19 cellular contexts compared by ENCODE assay signal in the genomic region with DNA sequence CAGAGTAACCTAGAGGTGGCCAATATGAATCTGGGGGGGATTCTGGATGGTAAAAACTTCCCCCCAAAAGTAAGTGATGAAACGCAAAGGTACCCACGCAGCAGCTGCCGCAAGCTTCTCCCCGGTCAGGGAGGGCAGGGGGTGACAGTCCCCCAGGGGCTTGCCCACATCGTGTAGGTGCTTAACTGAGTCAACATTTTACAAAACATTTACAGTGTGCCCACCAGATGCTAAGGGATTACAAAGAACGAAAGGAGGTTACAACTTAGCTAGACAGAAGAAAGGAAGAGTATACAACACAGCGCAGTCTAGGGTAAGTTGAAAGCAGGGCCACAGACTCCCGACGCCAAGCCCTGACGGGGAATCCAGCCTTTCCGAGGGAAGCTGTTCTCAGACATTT. TPM values are rescaled to one million over a fixed set of nuclear protein-coding genes. Genes with fewer than 3 reads are reported as not detected.
DNase-seq lines count a peak whose midpoint lies in the region; ATAC-seq, FAIRE-seq and TF ChIP-seq lines count a peak whose summit lies in the region.
"Had no signal": no experiment of that assay in that cellular context is flagged by ENCODE, and none has a peak within 500 bp of the region (broad histone marks: within the 10 kb centered on the region; RNA-seq: fewer than 3 reads in every experiment).

No MANE protein-coding gene starts in this region.

- POLR2A ChIA-PET in H1 (lab: Charles Lee; ENCODE audit: partially characterized antibody) = interaction anchor here (1.4 kb wide), 1 partner anchor 281 kb away, joined by 3 read pairs; a partner anchor contains a TSS

- no peak for TF ChIP-seq CTCF in H1 (IDR thresholded peaks at IDR 0.05; ENCODE audit: control extremely low read depth in 1 of 3, insufficient read depth in 1 of 3, low read depth in 1 of 3, low read length in 3 of 3)

- no peaks in the 10 kb centered on the region for H3K27me3 ChIP-seq in H1 (replicated peaks in 1 of 4; ENCODE audit: control insufficient read depth in 3 of 4, extremely low read depth in 1 of 4, insufficient read depth in 3 of 4, low read length in 3 of 4)
- H3K27me3 ChIP-seq: brain microvascular endothelial cell, sigmoid colon had no signal

- 86% methylated on average over 11 of the region's 11 CpGs; no CpG with 5 or more reads in 1 of the 2 experiments for WGBS in H1 (ENCODE audit: extremely low coverage in 1 of 2, insufficient coverage in 1 of 2, insufficient read length in 1 of 2, insufficient replicate concordance in 2 of 2, low coverage in 1 of 2, low lambda C conversion rate in 2 of 2, missing lambda C conversion rate in 1 of 2), 2 experiments

- H3K56ac ChIP-seq in H1 (replicated peaks; ENCODE audit: insufficient read length, low read depth, low read length) = peak overlapping the region; percentile 22

- no peak overlapping the region for H4K8ac ChIP-seq in H1 (ENCODE audit: extremely low read depth, insufficient read depth, low read length)

- no peak overlapping the region for H3K27ac ChIP-seq in H1 (ENCODE audit: low read depth, low read length)
- H3K27ac ChIP-seq: brain microvascular endothelial cell, VCaP had no signal

- H4K5ac ChIP-seq in H1 (ENCODE audit: insufficient read length, low read depth, low read length) = no peak overlapping the region

- H3K4me1 Mint-ChIP-seq in activated naive CD4-positive, alpha-beta T cell treated with anti-CD3 and anti-CD28 coated beads, Interleukin-2, amount 10 ng/mL, durations not matched to agents 7 days and 5 days = peaks cover 93% of the 10 kb centered on the region
- H3K4me1 Mint-ChIP-seq in T-helper 17 cell = peaks cover 71% of the 10 kb centered on the region
- peaks cover 59 to 66% of the 10 kb centered on the region in 2 donors for H3K4me1 Mint-ChIP-seq in stimulated activated naive B cell treated with anti-CD40 and anti-IgM and Interleukin-4, amounts not matched to agents 10 μg/mL and 1 μg/mL and 100 μg/mL, for 72 hours

- no peak overlapping the region; the same call in 1 of the 2 replicates for H3K18ac ChIP-seq in H1 (ENCODE audit: extremely low read depth, low read length)

- no peak overlapping the region for H3K9ac ChIP-seq in H1 (replicated peaks in 1 of 4; ENCODE audit: extremely low read depth in 1 of 4, low read depth in 3 of 4, low read length in 3 of 4)
- H3K9ac ChIP-seq: SK-N-SH had no signal

- no peak for FAIRE-seq in H1 (lab: Jason Lieb, UNC)

- no peak overlapping the region for H3K4me3 ChIP-seq in H1 (ENCODE audit: extremely low read depth in 1 of 4, insufficient read depth in 2 of 4, low read depth in 3 of 4, low read length in 4 of 4)
- H3K4me3 ChIP-seq: lung, sigmoid colon had no signal

- CTCF ChIA-PET in activated naive CD4-positive, alpha-beta T cell treated with anti-CD3 and anti-CD28 coated beads, Interleukin-2, amount 10 ng/mL, durations not matched to agents 7 days and 5 days (lab: Charles Lee) = interaction anchor here (0.9 to 4.6 kb wide), 3 partner anchors 10 to 34 kb away, joined by 3 to 20 read pairs (median 14); no protein-coding TSS in a partner anchor
- CTCF ChIA-PET in H1 (lab: Charles Lee; ENCODE audit: partially characterized antibody) = interaction anchor here (0.6 to 1.4 kb wide), 6 partner anchors 11 to 604 kb away, joined by 3 to 6 read pairs (median 4); no protein-coding TSS in a partner anchor

- H3K4ac ChIP-seq in H1 (replicated peaks; ENCODE audit: insufficient read length, low read depth, low read length) = no peak overlapping the region

- H2BK15ac ChIP-seq in H1 (ENCODE audit: low read length) = no peak overlapping the region

- H2BK5ac ChIP-seq in H1 (ENCODE audit: low read depth, low read length) = no peak overlapping the region

- H3K36me3 ChIP-seq in H1 (ENCODE audit: control insufficient read depth in 2 of 4, insufficient read depth in 4 of 4, low read length in 3 of 4) = no peaks in the 10 kb centered on the region; a peak in 1 of 8 replicates
- H3K36me3 ChIP-seq: brain microvascular endothelial cell, sigmoid colon had no signal

- H3K79me2 ChIP-seq in H1 (ENCODE audit: control insufficient read depth in 1 of 2, insufficient read depth in 2 of 2, low read length in 2 of 2) = peaks cover 0 to 47% of the 10 kb centered on the region in 2 experiments; a peak in 2 of 4 replicates

- DNase-seq in activated naive CD4-positive, alpha-beta T cell treated with Interleukin-2 at 50 U/mL for 16 hours = peak; percentile 47
- no peak for DNase-seq in activated naive CD4-positive, alpha-beta T cell treated with anti-CD3 and anti-CD28 coated beads, Interleukin-2, amount 10 ng/mL, durations not matched to agents 7 days and 5 days
- DNase-seq in T-helper 17 cell = no peak
- DNase-seq in H1 (ENCODE audit: low read depth in 1 of 2, low spot score in 2 of 2) = no peak
- no peak for DNase-seq in stimulated activated naive B cell treated with anti-CD40 and anti-IgM and Interleukin-4, amounts not matched to agents 10 μg/mL and 1 μg/mL and 100 μg/mL, for 72 hours
- DNase-seq in NCI-H1436 (lab: John Stamatoyannopoulos, UW) = no peak
- no peak for DNase-seq in foreskin melanocyte
- no peak for DNase-seq in NOMO-1 treated with DMSO at 0.1 percent for 48 hours (lab: John Stamatoyannopoulos, UW; ENCODE audit: unreplicated experiment)
- DNase-seq: brain microvascular endothelial cell; DMS 273 treated with DMSO at 0.1 percent for 48 hours; effector CD8-positive, alpha-beta T cell; HCEC 1CT; NCI-H1092 treated with DMSO at 0.1 percent for 48 hours; NCI-H226; sigmoid colon; SK-N-SH; stimulated activated naive CD8-positive, alpha-beta T cell treated with anti-CD3 and anti-CD28 coated beads, Interleukin-15, Interleukin-2, amounts not matched to agents 100 U/mL and 50 U/mL, for 24 hours had no signal

- no peaks in the 10 kb centered on the region; the same call in 1 of the 2 replicates for H3K79me1 ChIP-seq in H1 (ENCODE audit: low read depth, low read length)

- ATAC-seq in T-helper 17 cell = no peak
- ATAC-seq in stimulated activated naive B cell treated with anti-CD40 and anti-IgM and Interleukin-4, amounts not matched to agents 10 μg/mL and 1 μg/mL and 100 μg/mL, for 72 hours (replicated peaks) = no peak
- ATAC-seq: stimulated activated naive CD8-positive, alpha-beta T cell treated with anti-CD3 and anti-CD28 coated beads, Interleukin-15, Interleukin-2, amounts not matched to agents 100 U/mL and 50 U/mL, for 24 hours had no signal

- H3K9me3 Mint-ChIP-seq in activated naive CD4-positive, alpha-beta T cell treated with anti-CD3 and anti-CD28 coated beads, Interleukin-2, amount 10 ng/mL, durations not matched to agents 7 days and 5 days = no peaks in the 10 kb centered on the region
- H3K9me3 Mint-ChIP-seq in stimulated activated naive B cell treated with anti-CD40 and anti-IgM and Interleukin-4, amounts not matched to agents 10 μg/mL and 1 μg/mL and 100 μg/mL, for 72 hours = peaks cover 0 to 1% of the 10 kb centered on the region in 2 donors

- H3K27ac Mint-ChIP-seq in activated naive CD4-positive, alpha-beta T cell treated with anti-CD3 and anti-CD28 coated beads, Interleukin-2, amount 10 ng/mL, durations not matched to agents 7 days and 5 days = no peak overlapping the region
- H3K27ac Mint-ChIP-seq in T-helper 17 cell = peak overlapping the region; percentile 99
- peak overlapping the region; percentile 42 for H3K27ac Mint-ChIP-seq in stimulated activated naive B cell treated with anti-CD40 and anti-IgM and Interleukin-4, amounts not matched to agents 10 μg/mL and 1 μg/mL and 100 μg/mL, for 72 hours

- H2AFZ ChIP-seq in H1 (ENCODE audit: low read length) = no peak overlapping the region

- H2BK12ac ChIP-seq in H1 (ENCODE audit: low read depth, low read length) = no peak overlapping the region

- no peak for TF ChIP-seq EP300 in H1 (IDR thresholded peaks at IDR 0.05; ENCODE audit: borderline replicate concordance in 1 of 2, low read depth in 2 of 2, low read length in 2 of 2)

- no peaks in the 10 kb centered on the region for H3K27me3 Mint-ChIP-seq in activated naive CD4-positive, alpha-beta T cell treated with anti-CD3 and anti-CD28 coated beads, Interleukin-2, amount 10 ng/mL, durations not matched to agents 7 days and 5 days
- no peaks in the 10 kb centered on the region for H3K27me3 Mint-ChIP-seq in T-helper 17 cell
- H3K27me3 Mint-ChIP-seq in stimulated activated naive B cell treated with anti-CD40 and anti-IgM and Interleukin-4, amounts not matched to agents 10 μg/mL and 1 μg/mL and 100 μg/mL, for 72 hours = no peaks in the 10 kb centered on the region

- no peak overlapping the region for H3K23ac ChIP-seq in H1 (ENCODE audit: insufficient read length)

- H2BK120ac ChIP-seq in H1 (replicated peaks; ENCODE audit: low read depth, low read length) = no peak overlapping the region

- H4K91ac ChIP-seq in H1 (replicated peaks; ENCODE audit: insufficient read length, low read length) = no peak overlapping the region

- TF ChIP-seq RAD21 in H1 (IDR thresholded peaks at IDR 0.05 in 1 of 2, conservative IDR thresholded peaks at IDR 0.05 in 1 of 2; ENCODE audit: low read depth in 2 of 2, low read length in 2 of 2) = no peak

- H2AK5ac ChIP-seq in H1 (ENCODE audit: low read depth, low read length) = no peak overlapping the region

- H4K20me1 ChIP-seq in H1 (replicated peaks in 1 of 2; ENCODE audit: control insufficient read depth in 1 of 2, insufficient read depth in 2 of 2, low read length in 2 of 2) = no peaks in the 10 kb centered on the region

- no peak overlapping the region for H2BK20ac ChIP-seq in H1 (ENCODE audit: low read length)

- peaks cover 0 to 9% (median 4%) of the 10 kb centered on the region in 4 experiments; a peak in 5 of 7 replicates for H3K4me1 ChIP-seq in H1 (replicated peaks in 1 of 4; ENCODE audit: control insufficient read depth in 3 of 4, insufficient read depth in 4 of 4, low read length in 3 of 4)

- peaks cover 56% of the 10 kb centered on the region for H3K36me3 Mint-ChIP-seq in activated naive CD4-positive, alpha-beta T cell treated with anti-CD3 and anti-CD28 coated beads, Interleukin-2, amount 10 ng/mL, durations not matched to agents 7 days and 5 days
- H3K36me3 Mint-ChIP-seq in T-helper 17 cell (ENCODE audit: low read depth) = peaks cover 7% of the 10 kb centered on the region
- H3K36me3 Mint-ChIP-seq in stimulated activated naive B cell treated with anti-CD40 and anti-IgM and Interleukin-4, amounts not matched to agents 10 μg/mL and 1 μg/mL and 100 μg/mL, for 72 hours = peaks cover 1 to 5% of the 10 kb centered on the region in 2 donors

- TF ChIP-seq POLR2A in H1 (IDR thresholded peaks at IDR 0.05; ENCODE audit: control extremely low read depth in 1 of 2, low read depth in 2 of 2, low read length in 2 of 2) = no peak

- H3K23me2 ChIP-seq in H1 (ENCODE audit: low read depth, low read length) = no peaks in the 10 kb centered on the region

- H3K14ac ChIP-seq in H1 (ENCODE audit: insufficient read length) = no peak overlapping the region

- no peak overlapping the region for H3K4me2 ChIP-seq in H1 (ENCODE audit: insufficient read depth in 1 of 2, low read depth in 2 of 2, low read length in 2 of 2)
- H3K4me2 ChIP-seq: SK-N-SH had no signal

- H3K9me3 ChIP-seq in T-helper 17 cell (ENCODE audit: control insufficient read depth, low read length, poor library complexity, severe bottlenecking) = no peaks in the 10 kb centered on the region
- no peaks in the 10 kb centered on the region for H3K9me3 ChIP-seq in H1 (ENCODE audit: insufficient read depth in 2 of 2, low read depth in 1 of 2, low read length in 1 of 2)
- H3K9me3 ChIP-seq: sigmoid colon, SK-N-SH had no signal

- H3K4me3 Mint-ChIP-seq in activated naive CD4-positive, alpha-beta T cell treated with anti-CD3 and anti-CD28 coated beads, Interleukin-2, amount 10 ng/mL, durations not matched to agents 7 days and 5 days = no peak overlapping the region
- peak overlapping the region; percentile 75 for H3K4me3 Mint-ChIP-seq in T-helper 17 cell
- peak overlapping the region in 1 of 2 donors; percentile 29 for H3K4me3 Mint-ChIP-seq in stimulated activated naive B cell treated with anti-CD40 and anti-IgM and Interleukin-4, amounts not matched to agents 10 μg/mL and 1 μg/mL and 100 μg/mL, for 72 hours

RNA-seq across cellular contexts. Expression of a gene that starts 45.6 kb away (rescaled TPM):
- total RNA-seq in T-helper 17 cell = 10 to 100 TPM; 75.8 to 84.8 TPM
- 13.8 and 14.2 TPM in 2 replicates for total RNA-seq in H1 (2021; fragmentation: NEBNext Ultra II Directional; extraction: Animal tissue kit (Norgen Biotek cat#: 25700))
- polyA plus RNA-seq in H1 (2011; rRNA removed) = 7.4 and 7.7 TPM in 2 replicates
- 11.6 TPM for polyA plus RNA-seq in H1 (2011; cell fraction: cytosol; rRNA removed)
- 12.2 TPM for polyA plus RNA-seq in H1 (2011; cell fraction: nucleus; rRNA removed)
- 8.6 to 10.8 TPM (median 9.6 TPM) in 4 replicates for polyA plus RNA-seq in H1 (2012, experiment 1 of 2)
- 1.7 TPM for polyA plus RNA-seq in H1 (2012, experiment 2 of 2)
- 7.6 TPM for polyA plus RNA-seq in H1 (2013, experiment 1 of 2)
- polyA plus RNA-seq in H1 (2013, experiment 2 of 2) = 7.8 TPM
- 14.3 and 16.1 TPM in 2 replicates for polyA minus RNA-seq in H1 (2011; rRNA and poly(A)+ RNA removed)
- 9.8 TPM for polyA minus RNA-seq in H1 (2011; cell fraction: cytosol; rRNA and poly(A)+ RNA removed)
- 18.0 TPM for polyA minus RNA-seq in H1 (2011; cell fraction: nucleus; rRNA and poly(A)+ RNA removed)
